In genomic region chr12:6953417-6954315, GRCh38 we compare ENCODE assay signal across 9 cellular contexts. TPM values are rescaled to one million over a fixed set of nuclear protein-coding genes. Genes with fewer than 3 reads are reported as not detected.
DNase-seq lines count a peak whose midpoint lies in the region; ATAC-seq and TF ChIP-seq lines count a peak whose summit lies in the region.
"Had no signal": no experiment of that assay in that cellular context is flagged by ENCODE, and none has a peak within 500 bp of the region (broad histone marks: within the 10 kb centered on the region; RNA-seq: fewer than 3 reads in every experiment).

No MANE protein-coding gene starts in this region.

- H3K4me1 ChIP-seq in Peyer's patch, result peaks cover 0 to 58% (median 37%) of the 10 kb centered on the region in 4 donors

- peaks cover 0 to 25% (median 0%) of the 10 kb centered on the region in 3 donors for H3K36me3 ChIP-seq in Peyer's patch

- H3K27ac ChIP-seq in Peyer's patch (peak overlapping the region; percentile 85 to 89 (median 88)), layer of hippocampus (ENCODE audit: low read depth, low read length) (peak overlapping the region; percentile 85)

- TF ChIP-seq POLR2A in Peyer's patch (IDR thresholded peaks at IDR 0.05), result no peak

- H3K27me3 ChIP-seq in Peyer's patch (no peaks in the 10 kb centered on the region), layer of hippocampus (ENCODE audit: control insufficient read depth, insufficient read depth, low read length) (no peaks in the 10 kb centered on the region)

- no peak for TF ChIP-seq CTCF in Peyer's patch (IDR thresholded peaks at IDR 0.05)

- no peaks in the 10 kb centered on the region for H3K9me3 ChIP-seq in Peyer's patch

- DNase-seq in Peyer's patch, result peak; percentile 59 to 91 (median 90)
- DNase-seq in activated gamma-delta T cell treated with anti-CD3 and anti-CD28 coated beads, Interleukin-2, amount 50 U/mL, for 16 hours (ENCODE audit: low read depth), result peak; percentile 79
- peak; percentile 73 for DNase-seq in stimulated activated CD8-positive, alpha-beta memory T cell treated with anti-CD3 and anti-CD28 coated beads, Interleukin-2, amount 100 ng/mL, for 1 hour (ENCODE audit: low read depth in 2 of 2)
- DNase-seq in inferior parietal cortex (ENCODE audit: extremely low spot score), result no peak
- no peak for DNase-seq in putamen (ENCODE audit: low spot score)

- H3K4me3 ChIP-seq in Peyer's patch, result peak overlapping the region; percentile 56 to 69 (median 59)

- ATAC-seq in GM18499 (IDR thresholded peaks at IDR 0.05; ENCODE audit: insufficient read depth, unreplicated experiment) (peak; percentile 32), HG02759 (IDR thresholded peaks at IDR 0.05; ENCODE audit: unreplicated experiment) (peak; percentile 45)

RNA-seq across cellular contexts. Expression of gene PTPN6, which starts 2.5 kb away (rescaled TPM):
- 100 to 1,000 TPM in 1 of 4 donors, 10 to 100 TPM in 3; 41.6 to 183 (median 44.4) TPM for total RNA-seq in Peyer's patch

RNA-seq across cellular contexts. Expression of gene C12orf57, which starts 9.8 kb away (rescaled TPM):
- total RNA-seq in Peyer's patch, result 100 to 1,000 TPM; 146 to 339 (median 156) TPM

RNA-seq across cellular contexts. Expression of gene RNU7-1, which starts 10.1 kb away (rescaled TPM):
- not detected for total RNA-seq in Peyer's patch
- total RNA-seq: NCI-H460 had no signal

RNA-seq across cellular contexts. Expression of gene PHB2, which starts 16.8 kb away (rescaled TPM):
- 100 to 1,000 TPM; 162 to 219 (median 174) TPM for total RNA-seq in Peyer's patch

RNA-seq across cellular contexts. Expression of gene EMG1, which starts 17.0 kb away (rescaled TPM):
- total RNA-seq in Peyer's patch, result 10 to 100 TPM in 3 of 4 donors, 1 to 10 TPM in 1; 9.1 to 24.8 (median 18.3) TPM

Comparison
In these comparisons a context has a peak if more than half of its experiments do, and no peak if none do; other contexts are left out.
1. DNase-seq: peak in Peyer's patch (3 of 3), activated gamma-delta T cell treated with anti-CD3 and anti-CD28 coated beads, Interleukin-2, amount 50 U/mL, for 16 hours (single experiment) and stimulated activated CD8-positive, alpha-beta memory T cell treated with anti-CD3 and anti-CD28 coated beads, Interleukin-2, amount 100 ng/mL, for 1 hour (2 of 2); none in inferior parietal cortex (single experiment) and putamen (single experiment).